In the genomic region with DNA sequence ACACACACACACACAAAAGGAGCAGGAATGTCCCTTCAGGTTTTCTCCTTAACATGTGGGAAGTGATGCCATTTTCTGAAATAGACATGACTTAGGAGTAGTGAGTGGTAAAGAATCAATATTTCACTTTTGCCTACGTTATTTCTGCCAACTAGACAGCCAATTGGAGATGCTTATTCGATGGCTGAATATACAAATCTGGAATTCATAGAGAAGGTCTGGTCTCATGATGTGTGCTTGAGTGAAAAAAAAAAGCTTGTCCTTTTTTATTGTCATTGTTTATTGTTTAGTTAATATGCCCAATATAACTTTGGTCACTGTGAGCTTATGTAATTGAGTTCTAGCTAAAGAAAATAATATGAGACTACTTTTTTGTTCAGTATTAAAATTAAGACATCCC, we compare ENCODE assay signal across 17 cellular contexts.
DNase-seq lines count a peak whose midpoint lies in the region; ATAC-seq and TF ChIP-seq lines count a peak whose summit lies in the region.
"Had no signal": no experiment of that assay in that cellular context is flagged by ENCODE, and none has a peak within 500 bp of the region (broad histone marks: within the 10 kb centered on the region; RNA-seq: fewer than 3 reads in every experiment).

No MANE protein-coding gene starts in this region.

- CTCF ChIA-PET in CD8-positive, alpha-beta T cell (lab: Charles Lee), result no interaction called here

- ATAC-seq in CD8-positive, alpha-beta T cell, result no peak

- H3K4me3 Mint-ChIP-seq in CD8-positive, alpha-beta T cell, result no peak overlapping the region
- H3K4me3 Mint-ChIP-seq: B cell; CD4-positive, CD25-positive, alpha-beta regulatory T cell; CD8-positive, alpha-beta memory T cell; HFFc6 had no signal

- H3K27ac ChIP-seq in SK-N-MC, result peak overlapping the region; percentile 94; the same call in 1 of the 2 replicates
- peak overlapping the region; percentile 80 for H3K27ac ChIP-seq in vagina
- no peak overlapping the region for H3K27ac ChIP-seq in CD8-positive, alpha-beta T cell (ENCODE audit: low read depth, low read length)
- H3K27ac ChIP-seq: BLaER1, C4-2B had no signal

- H3K4me3 ChIP-seq in SK-N-MC, result no peak overlapping the region
- H3K4me3 ChIP-seq in vagina, result no peak overlapping the region
- H3K4me3 ChIP-seq in CD8-positive, alpha-beta T cell (ENCODE audit: low read depth, low read length), result no peak overlapping the region
- H3K4me3 ChIP-seq: BLaER1, HAP-1 had no signal

- POLR2A ChIA-PET in CD8-positive, alpha-beta T cell (lab: Charles Lee), result no interaction called here

- no peak overlapping the region for H3K9ac ChIP-seq in SK-N-MC (ENCODE audit: insufficient read length)
- H3K9ac ChIP-seq: BLaER1 had no signal

- no peaks in the 10 kb centered on the region for H3K9me3 ChIP-seq in SK-N-MC (ENCODE audit: low read depth, low read length)
- no peaks in the 10 kb centered on the region for H3K9me3 ChIP-seq in vagina
- H3K9me3 ChIP-seq in CD8-positive, alpha-beta T cell (ENCODE audit: low read length), result no peaks in the 10 kb centered on the region
- H3K9me3 ChIP-seq: BLaER1, HAP-1 had no signal

- TF ChIP-seq POLR2A in vagina (IDR thresholded peaks at IDR 0.05), result no peak

- DNase-seq in SK-N-MC (ENCODE audit: low read depth, low spot score), result no peak
- peak; percentile 18 for DNase-seq in fibroblast of peridontal ligament (ENCODE audit: extremely low read depth)
- no peak for DNase-seq in vagina (ENCODE audit: extremely low spot score in 2 of 2)
- no peak for DNase-seq in DMS 273 treated with DMSO at 0.1 percent for 48 hours (lab: John Stamatoyannopoulos, UW)
- DNase-seq in NCI-H2081 (lab: John Stamatoyannopoulos, UW), result no peak
- DNase-seq in CD8-positive, alpha-beta T cell, result no peak
- DNase-seq: CD4-positive, CD25-positive, alpha-beta regulatory T cell; CD8-positive, alpha-beta memory T cell; DMS53; DMS79 treated with DMSO at 0.1 percent for 48 hours; GF-D8; GOT3; HFFc6 had no signal

- H3K9me3 Mint-ChIP-seq in CD8-positive, alpha-beta T cell, result no peaks in the 10 kb centered on the region
- H3K9me3 Mint-ChIP-seq: HFFc6 had no signal

- no peaks in the 10 kb centered on the region for H3K27me3 ChIP-seq in vagina
- H3K27me3 ChIP-seq in CD8-positive, alpha-beta T cell (ENCODE audit: insufficient read depth, low read length), result no peaks in the 10 kb centered on the region
- H3K27me3 ChIP-seq: BLaER1 had no signal

- intact Hi-C loops in vagina (cut with DNase I), result no loop called here
- intact Hi-C loops in CD8-positive, alpha-beta T cell (cut with DNase I, micrococcal nuclease), result no loop called here

- no peaks in the 10 kb centered on the region for H3K4me1 Mint-ChIP-seq in CD8-positive, alpha-beta T cell (ENCODE audit: low read depth)
- H3K4me1 Mint-ChIP-seq: B cell; CD4-positive, CD25-positive, alpha-beta regulatory T cell; CD8-positive, alpha-beta memory T cell had no signal

- no peak for TF ChIP-seq CTCF in vagina (IDR thresholded peaks at IDR 0.05)
- no peak for TF ChIP-seq CTCF in CD8-positive, alpha-beta T cell (IDR thresholded peaks at IDR 0.05)

- peaks cover 23% of the 10 kb centered on the region for H3K4me1 ChIP-seq in vagina
- no peaks in the 10 kb centered on the region for H3K4me1 ChIP-seq in CD8-positive, alpha-beta T cell (ENCODE audit: insufficient read depth, low read length)
- H3K4me1 ChIP-seq: BLaER1, HAP-1 had no signal

- H3K36me3 ChIP-seq in SK-N-MC (ENCODE audit: insufficient read depth, low read length) (no peaks in the 10 kb centered on the region), vagina (no peaks in the 10 kb centered on the region)
- no peaks in the 10 kb centered on the region for H3K36me3 ChIP-seq in CD8-positive, alpha-beta T cell (ENCODE audit: insufficient read depth, low read length)
- H3K36me3 ChIP-seq: BLaER1, HAP-1 had no signal

- no peaks in the 10 kb centered on the region for H3K27me3 Mint-ChIP-seq in CD8-positive, alpha-beta T cell (ENCODE audit: low read depth)
- H3K27me3 Mint-ChIP-seq: B cell; CD4-positive, CD25-positive, alpha-beta regulatory T cell; CD8-positive, alpha-beta memory T cell had no signal

- H3K27ac Mint-ChIP-seq in CD8-positive, alpha-beta T cell, result no peak overlapping the region
- H3K27ac Mint-ChIP-seq: B cell; CD4-positive, CD25-positive, alpha-beta regulatory T cell; CD8-positive, alpha-beta memory T cell; HFFc6 had no signal

- no peaks in the 10 kb centered on the region for H3K36me3 Mint-ChIP-seq in CD8-positive, alpha-beta T cell
- H3K36me3 Mint-ChIP-seq: CD4-positive, CD25-positive, alpha-beta regulatory T cell; CD8-positive, alpha-beta memory T cell had no signal
